In the genomic region with DNA sequence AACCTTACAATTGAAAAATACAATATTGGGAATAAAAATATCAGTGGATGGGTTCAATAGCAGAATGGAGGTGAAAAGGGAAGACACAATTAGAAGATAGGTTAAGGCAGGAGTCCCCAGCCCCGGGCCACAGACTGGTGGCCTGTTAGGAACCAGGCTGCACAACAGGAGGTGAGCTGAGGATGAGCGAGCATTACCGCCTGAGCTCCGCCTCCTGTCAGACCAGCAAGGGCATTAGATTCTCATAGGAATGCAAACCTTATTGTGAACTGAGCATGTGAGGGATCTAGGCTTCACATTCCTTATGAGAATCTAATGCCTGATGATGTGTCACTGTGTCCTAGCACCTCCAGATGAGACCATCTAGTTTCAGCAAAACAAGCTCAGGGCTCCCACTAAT, we compare ENCODE assay signal across 21 cellular contexts. TPM values are rescaled to one million over a fixed set of nuclear protein-coding genes. Genes with fewer than 3 reads are reported as not detected.
DNase-seq lines count a peak whose midpoint lies in the region; ATAC-seq and TF ChIP-seq lines count a peak whose summit lies in the region.
"Had no signal": no experiment of that assay in that cellular context is flagged by ENCODE, and none has a peak within 500 bp of the region (broad histone marks: within the 10 kb centered on the region; RNA-seq: fewer than 3 reads in every experiment).

No MANE protein-coding gene starts in this region.

- TF ChIP-seq CTCF in foreskin keratinocyte (conservative IDR thresholded peaks at IDR 0.05) (no peak), foreskin fibroblast (IDR thresholded peaks at IDR 0.05; ENCODE audit: low read depth, low read length) (no peak)

- H3K27me3 ChIP-seq in NT2/D1 (ENCODE audit: insufficient read depth, insufficient read length) (no peaks in the 10 kb centered on the region), foreskin keratinocyte (no peaks in the 10 kb centered on the region)
- H3K27me3 ChIP-seq: MG63 had no signal

- H3K4me3 ChIP-seq in NT2/D1 (ENCODE audit: insufficient read length, low read depth), result no peak overlapping the region
- no peak overlapping the region for H3K4me3 ChIP-seq in foreskin fibroblast (ENCODE audit: low read depth in 1 of 2, low read length in 2 of 2)
- H3K4me3 ChIP-seq: MG63 had no signal

- H3K9ac ChIP-seq in NT2/D1 (ENCODE audit: insufficient read length, low read depth), result no peak overlapping the region

- no peaks in the 10 kb centered on the region for H3K36me3 ChIP-seq in NT2/D1 (ENCODE audit: insufficient read depth, insufficient read length, low read length)
- H3K36me3 ChIP-seq: MG63 had no signal

- DNase-seq in ELR (ENCODE audit: low read depth) (peak; percentile 3), NT2/D1 (ENCODE audit: low read depth, low spot score) (peak; percentile 48), foreskin keratinocyte (peak in 1 of 2 donors; percentile 39), islet precursor cell (peak; percentile 71), foreskin fibroblast (no peak), NOMO-1 (lab: John Stamatoyannopoulos, UW; ENCODE audit: unreplicated experiment in 2 of 2) (no peak)
- DNase-seq: Calu3; CD8-positive, alpha-beta memory T cell; DMS153; GF-D8; H7; HFFc6; MG63; NCI-H1417 treated with DMSO at 0.1 percent for 48 hours; NCI-H187; NCI-H446; NCI-H526 treated with DMSO at 0.1 percent for 48 hours had no signal

- no peak overlapping the region for H3K27ac ChIP-seq in foreskin keratinocyte
- H3K27ac ChIP-seq: C4-2B had no signal

- H3K4me1 ChIP-seq in NT2/D1 (ENCODE audit: insufficient read depth, insufficient read length), result no peaks in the 10 kb centered on the region
- no peaks in the 10 kb centered on the region for H3K4me1 ChIP-seq in foreskin keratinocyte

- ATAC-seq in foreskin keratinocyte, result peak; percentile 62
- ATAC-seq in GM19463 (IDR thresholded peaks at IDR 0.05; ENCODE audit: unreplicated experiment), result no peak
- ATAC-seq: Panc1, SK-N-SH treated with all-trans-retinoic acid at 6 μM for 48 hours had no signal

- no peaks in the 10 kb centered on the region for H3K9me3 ChIP-seq in NT2/D1 (ENCODE audit: insufficient read depth, low read length)
- H3K9me3 ChIP-seq: MG63 had no signal

RNA-seq across cellular contexts. Expression of a gene that starts 27.3 kb away (rescaled TPM):
- total RNA-seq in foreskin keratinocyte, result 0.46 and 0.54 TPM in 2 replicates
- polyA plus RNA-seq in foreskin keratinocyte, result 0.37 and 0.58 TPM in 2 replicates
- total RNA-seq: Calu3, HFFc6 had no signal

Comparison
In these comparisons a context has a peak if more than half of its experiments do, and no peak if none do; other contexts are left out.
1. DNase-seq: peak in ELR (single experiment), NT2/D1 (single experiment) and islet precursor cell (single experiment); none in foreskin fibroblast (0 of 2) and NOMO-1 (0 of 2).